1 cellular context compared by ENCODE assay signal in genomic region chr1:214078950-214079349, GRCh38.
TF ChIP-seq lines count a peak whose summit lies in the region.

No MANE protein-coding gene starts in this region.

TF ChIP-seq in GM23338, 12 proteins besides CTCF, POLR2A, EP300 and RAD21 (continued from another document):
- TF ChIP-seq ZNF462 (CRISPR knock-in tag; IDR thresholded peaks at IDR 0.05) (no peak), ZNF331 (CRISPR knock-in tag; IDR thresholded peaks at IDR 0.05; ENCODE audit: low read depth) (no peak), REST (IDR thresholded peaks at IDR 0.05; ENCODE audit: unreplicated experiment) (no peak), EZH2phosphoT487 (IDR thresholded peaks at IDR 0.05; ENCODE audit: unreplicated experiment) (no peak), JUNB (IDR thresholded peaks at IDR 0.05; ENCODE audit: unreplicated experiment) (no peak), EZH2 (IDR thresholded peaks at IDR 0.05; ENCODE audit: low read depth, unreplicated experiment) (no peak), NANOG (IDR thresholded peaks at IDR 0.05; ENCODE audit: borderline replicate concordance) (no peak), STAT1 (IDR thresholded peaks at IDR 0.05; ENCODE audit: unreplicated experiment) (no peak)
